8 cellular contexts compared by ENCODE assay signal in genomic region chr10:110651044-110651958, GRCh38. TPM values are rescaled to one million over a fixed set of nuclear protein-coding genes. Genes with fewer than 3 reads are reported as not detected.
DNase-seq lines count a peak whose midpoint lies in the region; ATAC-seq, FAIRE-seq and TF ChIP-seq lines count a peak whose summit lies in the region.
"Had no signal": no experiment of that assay in that cellular context is flagged by ENCODE, and none has a peak within 500 bp of the region (broad histone marks: within the 10 kb centered on the region; RNA-seq: fewer than 3 reads in every experiment).

No MANE protein-coding gene starts in this region.

- TF ChIP-seq CTCF in Panc1 (IDR thresholded peaks at IDR 0.05) (no peak), right atrium auricular region (IDR thresholded peaks at IDR 0.05) (no peak), D721Med (IDR thresholded peaks at IDR 0.05; ENCODE audit: insufficient read depth, missing control alignments) (no peak)

- H3K27me3 ChIP-seq in Panc1 (ENCODE audit: control insufficient read depth, insufficient read depth, low read length) (peaks cover 27% of the 10 kb centered on the region), right atrium auricular region (no peaks in the 10 kb centered on the region)

- in situ Hi-C loops in Panc1 (cut with HindIII; ENCODE audit: low pct_unique_long_range_greater_than_20kb, low sequenced_read_pairs): no loop called here

- intact Hi-C loops in Panc1 (cut with micrococcal nuclease; ENCODE audit: unreplicated experiment): no loop called here

- H3K9me3 ChIP-seq in Panc1 (ENCODE audit: control insufficient read depth, insufficient read depth, low read depth, low read length): no peaks in the 10 kb centered on the region
- H3K9me3 ChIP-seq in right atrium auricular region: no peaks in the 10 kb centered on the region

- CTCF ChIA-PET in Panc1 (lab: Charles Lee): interaction anchor here (0.6 kb wide), 1 partner anchor 35 kb away, joined by 9 read pairs; no protein-coding TSS in a partner anchor

- no TSS peak for BruUV-seq in Panc1 (replicated peaks; lab: Mats Ljungman, UMichigan)

- H3K36me3 ChIP-seq in Panc1 (ENCODE audit: control insufficient read depth, insufficient read depth, low read length): no peaks in the 10 kb centered on the region
- H3K36me3 ChIP-seq in right atrium auricular region: no peaks in the 10 kb centered on the region

- no peaks in the 10 kb centered on the region; the same call in 1 of the 2 replicates for H3K4me1 ChIP-seq in Panc1 (ENCODE audit: control insufficient read depth, insufficient read depth, low read length)
- H3K4me1 ChIP-seq in right atrium auricular region: peaks cover 0 to 6% of the 10 kb centered on the region in 2 donors

- FAIRE-seq in D721Med (lab: Jason Lieb, UNC): no peak

- DNase-seq in Panc1 (ENCODE audit: low read depth, low spot score) (no peak), right atrium auricular region (ENCODE audit: low spot score) (no peak), midbrain (lab: John Stamatoyannopoulos, UW) (no peak), cerebellar nuclear complex (lab: John Stamatoyannopoulos, UW) (no peak), D721Med (ENCODE audit: insufficient read length, low spot score) (no peak)
- DNase-seq: activated B cell treated with CpG ODN at 0.5 μM for 24 hours had no signal

- H3K27ac ChIP-seq in Panc1 (ENCODE audit: low read length) (no peak overlapping the region), right atrium auricular region (peak overlapping the region; percentile 85 to 97)

- H3K4me3 ChIP-seq in Panc1 (ENCODE audit: low read depth in 2 of 2, low read length in 2 of 2) (no peak overlapping the region), right atrium auricular region (no peak overlapping the region)

- POLR2A ChIA-PET in Panc1 (lab: Charles Lee): no interaction called here

- ATAC-seq in GM18502 (IDR thresholded peaks at IDR 0.05; ENCODE audit: poor library complexity, unreplicated experiment) (peak; percentile 89), HG02571 (IDR thresholded peaks at IDR 0.05; ENCODE audit: unreplicated experiment) (peak; percentile 81), Panc1 (peak; percentile 84)

RNA-seq across cellular contexts. Expression of gene RBM20, which starts 7.2 kb away (rescaled TPM):
- total RNA-seq in Panc1 (2021; ENCODE audit: unreplicated experiment) (0.10 TPM), right atrium auricular region (10 to 100 TPM; 51.7 to 59.9 TPM)
- polyA plus RNA-seq in Panc1 (2012; ENCODE audit: insufficient read length): 0.40 TPM

Comparison
In these comparisons a context has a peak if more than half of its experiments do, and no peak if none do; other contexts are left out.
1. RNA of gene RBM20, which starts 7.2 kb away (total RNA-seq): 51.7 to 59.9 TPM in right atrium auricular region; 0.10 TPM in Panc1 (single experiment); every median in the first group is over 10 times any median in the second.
2. Peak in every context shown above with its lines, with median percentiles within 50 percentile points of each other: ATAC-seq.